ENCODE assay signal across 8 cellular contexts in the genomic region with DNA sequence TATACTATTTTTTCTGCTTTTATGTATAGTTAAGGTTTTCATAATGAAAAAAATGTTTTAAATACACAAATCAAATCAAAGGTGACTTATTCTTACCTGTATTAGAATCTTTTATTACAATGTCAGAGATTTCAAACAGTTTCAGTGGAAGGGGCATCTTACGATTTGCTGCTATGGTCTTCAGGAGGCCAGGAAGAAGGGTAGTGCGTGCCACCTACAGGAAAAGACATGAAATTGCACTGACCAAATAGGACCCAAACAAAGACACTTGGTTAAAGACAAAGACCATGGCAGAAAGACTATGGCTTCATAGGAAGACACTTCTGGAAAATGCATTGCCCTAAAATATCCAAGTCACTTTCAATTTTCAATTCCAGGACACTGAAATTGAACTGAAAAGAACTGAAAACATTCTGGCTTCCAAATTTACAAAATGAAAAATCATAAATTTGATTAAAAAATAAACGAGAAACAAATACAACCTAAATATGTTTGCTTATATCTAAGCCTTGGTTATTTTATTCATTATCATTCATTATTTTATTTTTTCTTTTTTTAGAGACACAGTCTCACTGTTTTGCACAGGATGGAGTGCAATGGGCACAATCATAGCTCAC. TPM values are rescaled to one million over a fixed set of nuclear protein-coding genes. Genes with fewer than 3 reads are reported as not detected.
A peak's percentile ranks its signal among the peaks of the same experiment; 100 is the strongest.
DNase-seq lines count a peak whose midpoint lies in the region; ATAC-seq and TF ChIP-seq lines count a peak whose summit lies in the region.

No MANE protein-coding gene starts in this region.

- ATAC-seq in GM19468 (IDR thresholded peaks at IDR 0.05; ENCODE audit: extremely low read depth, unreplicated experiment) (peak; percentile 80), HG03439 (IDR thresholded peaks at IDR 0.05; ENCODE audit: unreplicated experiment) (peak; percentile 78), left colon (peak; percentile 77), aorta (ENCODE audit: low FRiP score) (peak; percentile 67)

- peaks cover 17% of the 10 kb centered on the region for H3K79me2 ChIP-seq in DOHH2 (ENCODE audit: control insufficient read depth, low read length)

- no peaks in the 10 kb centered on the region for H3K9me2 ChIP-seq in DOHH2 (replicated peaks; ENCODE audit: control insufficient read depth, low read length)

- no peaks in the 10 kb centered on the region for H3K9me3 Mint-ChIP-seq in MCF 10A (ENCODE audit: unreplicated experiment)

- H3K4me1 ChIP-seq in DOHH2 (ENCODE audit: control insufficient read depth, low read length) (no peaks in the 10 kb centered on the region), aorta (ENCODE audit: control insufficient read depth in 1 of 2, insufficient read depth in 2 of 2, low read length in 2 of 2) (peaks cover 0 to 4% of the 10 kb centered on the region in 2 donors)

- no peaks in the 10 kb centered on the region for H3K9me3 ChIP-seq in DOHH2 (ENCODE audit: control insufficient read depth, insufficient read depth, low read length)
- H3K9me3 ChIP-seq in aorta (ENCODE audit: control insufficient read depth, low read length): no peaks in the 10 kb centered on the region

- no peaks in the 10 kb centered on the region for H3K4me1 Mint-ChIP-seq in MCF 10A (ENCODE audit: insufficient read depth, unreplicated experiment)

- H3K27me3 ChIP-seq in DOHH2 (ENCODE audit: control insufficient read depth, low read length): no peaks in the 10 kb centered on the region
- no peaks in the 10 kb centered on the region for H3K27me3 ChIP-seq in aorta (ENCODE audit: control insufficient read depth in 1 of 2, insufficient read depth in 2 of 2, low read length in 1 of 2)

- peaks cover 56% of the 10 kb centered on the region for H3K36me3 Mint-ChIP-seq in MCF 10A (ENCODE audit: insufficient read depth, unreplicated experiment)

- intact Hi-C loops in MCF 10A (cut with micrococcal nuclease) (loop anchor here (1.0 kb wide), 3 partner anchors 296 to 589 kb away; no protein-coding TSS in a partner anchor), left colon (cut with DNase I, micrococcal nuclease) (loop anchor here in 1 of 2 donors (5.0 to 10.0 kb wide), 2 partner anchors 297 to 559 kb away; no protein-coding TSS in a partner anchor), aorta (cut with DNase I) (loop anchor here in 1 of 2 donors (5.0 kb wide), 1 partner anchor 557 kb away; no protein-coding TSS in a partner anchor)

- H3K4me3 ChIP-seq in DOHH2 (ENCODE audit: low read length) (no peak overlapping the region), aorta (ENCODE audit: low read length in 2 of 2) (no peak overlapping the region)

- H3K27ac ChIP-seq in DOHH2 (ENCODE audit: low read depth, low read length) (no peak overlapping the region), aorta (ENCODE audit: low read depth in 1 of 2, low read length in 2 of 2) (no peak overlapping the region)

- H3K36me3 ChIP-seq in DOHH2 (ENCODE audit: control insufficient read depth, low read length) (peaks cover 73% of the 10 kb centered on the region), aorta (ENCODE audit: control insufficient read depth in 1 of 2, insufficient read depth in 2 of 2, low read length in 1 of 2) (peaks cover 1 to 6% of the 10 kb centered on the region in 2 donors)

- peak; percentile 71 for TF ChIP-seq CTCF in DOHH2 (IDR thresholded peaks at IDR 0.05; ENCODE audit: low read depth, low read length, poor library complexity, severe bottlenecking)
- peak; percentile 69 for TF ChIP-seq CTCF in MCF 10A (IDR thresholded peaks at IDR 0.05; ENCODE audit: unreplicated experiment)

- peak; percentile 30 for DNase-seq in NCI-H526 treated with DMSO at 0.1 percent for 48 hours (lab: John Stamatoyannopoulos, UW)
- DNase-seq in MCF 10A (ENCODE audit: unreplicated experiment): peak; percentile 59
- no peak for DNase-seq in left colon
- no peak for DNase-seq in aorta
- DNase-seq in islet precursor cell: no peak

- no peak overlapping the region for H3K4me3 Mint-ChIP-seq in MCF 10A (ENCODE audit: unreplicated experiment)

- no peaks in the 10 kb centered on the region for H3F3A ChIP-seq in DOHH2 (ENCODE audit: control insufficient read depth, insufficient read depth)

- CTCF ChIA-PET in MCF 10A (lab: Yijun Ruan, JAX): interaction anchor here (0.6 to 3.7 kb wide), 23 partner anchors 10 to 589 kb away, joined by 3 to 24 read pairs (median 4); no protein-coding TSS in a partner anchor

- H3K4me2 ChIP-seq in DOHH2 (ENCODE audit: low read length): no peak overlapping the region

- POLR2A ChIA-PET in MCF 10A (lab: Yijun Ruan, JAX): interaction anchor here (1.1 to 1.5 kb wide), 2 partner anchors 296 to 576 kb away, joined by 3 to 4 read pairs; no protein-coding TSS in a partner anchor

- no peaks in the 10 kb centered on the region for H3K27me3 Mint-ChIP-seq in MCF 10A (ENCODE audit: insufficient read depth, unreplicated experiment)

- peaks cover 8% of the 10 kb centered on the region for H4K20me1 ChIP-seq in DOHH2 (ENCODE audit: control insufficient read depth, insufficient read depth, low read depth, low read length)

- BruUV-seq in MCF 10A (replicated peaks; lab: Mats Ljungman, UMichigan): no TSS peak

- WGBS in aorta, 2 donors: 47 to 49% methylated on average over 3 of the region's 3 CpGs

- H3K27ac Mint-ChIP-seq in MCF 10A (ENCODE audit: low read depth, unreplicated experiment): no peak overlapping the region

RNA-seq across cellular contexts. Expression of a gene that starts 42.1 kb away (rescaled TPM):
- total RNA-seq in MCF 10A (2022) (44.8 and 70.3 TPM in 2 replicates), left colon (10 to 100 TPM; 19.2 to 27.3 TPM), aorta (10 to 100 TPM; 12.6 to 14.6 TPM)
- polyA plus RNA-seq in aorta: 10 to 100 TPM in 1 of 2 donors, 1 to 10 TPM in 1; 8.4 to 11.4 TPM

RNA-seq across cellular contexts. Expression of a gene that starts 57.6 kb away (rescaled TPM):
- total RNA-seq in MCF 10A (2022) (not detected in 2 replicates), left colon (under 1 TPM in 1 of 2 donors, not detected in 1; 0.25 TPM), aorta (not detected)
- polyA plus RNA-seq in aorta: not detected

Comparison
In these comparisons a context has a peak if more than half of its experiments do, and no peak if none do; other contexts are left out.
1. DNase-seq: peak in NCI-H526 treated with DMSO at 0.1 percent for 48 hours (single experiment) and MCF 10A (single experiment); none in left colon (0 of 2), aorta (0 of 2) and islet precursor cell (single experiment).
2. Peak in every context shown above with its lines, with median percentiles within 50 percentile points of each other: ATAC-seq.